ENCODE assay signal across 10 cellular contexts in genomic region chr5:178583279-178583678, GRCh38. TPM values are rescaled to one million over a fixed set of nuclear protein-coding genes. Genes with fewer than 3 reads are reported as not detected.
"Had no signal": no experiment of that assay in that cellular context is flagged by ENCODE, and none has a peak within 500 bp of the region (broad histone marks: within the 10 kb centered on the region; RNA-seq: fewer than 3 reads in every experiment).

No MANE protein-coding gene starts in this region.

- H3K9me3 ChIP-seq: HAP-1 had no signal

- H3K9me3 Mint-ChIP-seq: IgD-negative memory B cell had no signal

- ATAC-seq: HCT116, HepG2 had no signal

- H3K4me3 Mint-ChIP-seq: HFFc6, IgD-negative memory B cell had no signal

- H3K4me1 Mint-ChIP-seq: IgD-negative memory B cell had no signal

- DNase-seq: GM23248, GOT3, H7, HFFc6 had no signal

- H3K36me3 ChIP-seq: HAP-1 had no signal

- H3K27ac Mint-ChIP-seq: HFFc6, IgD-negative memory B cell had no signal

- H3K4me1 ChIP-seq: HAP-1 had no signal

- H3K27ac ChIP-seq: GM23248, HL-60 had no signal

- H3K4me3 ChIP-seq: GM23248, HAP-1 had no signal

RNA-seq across cellular contexts. Expression of gene COL23A1, which starts 6.9 kb away (rescaled TPM):
- total RNA-seq: GM23248, HepG2, HFFc6, HT1080 had no signal
